ENCODE assay signal across 8 cellular contexts in the genomic region with DNA sequence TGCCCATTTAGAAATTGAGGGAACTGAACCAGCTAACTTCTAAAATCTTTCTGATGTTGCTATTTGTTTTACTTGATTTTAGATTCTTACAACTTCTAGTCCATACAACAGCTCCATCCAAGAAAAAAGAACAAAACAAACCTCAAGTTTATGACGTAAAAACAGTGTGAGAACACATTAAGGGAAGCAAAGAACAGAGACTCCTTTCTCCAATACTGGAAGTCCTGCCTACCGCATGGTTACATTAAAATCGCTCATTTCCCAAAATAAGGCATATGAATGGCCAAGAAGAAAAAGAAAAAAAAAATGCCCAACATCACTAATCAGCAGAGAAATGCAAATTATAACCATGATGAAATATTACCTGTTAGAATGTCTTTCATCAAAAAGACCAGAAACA.
"Had no signal": no experiment of that assay in that cellular context is flagged by ENCODE, and none has a peak within 500 bp of the region (broad histone marks: within the 10 kb centered on the region; RNA-seq: fewer than 3 reads in every experiment).

No MANE protein-coding gene starts in this region.

- DNase-seq: GOT3, H7, HFFc6, IMR-90 had no signal

- H3K27ac Mint-ChIP-seq: HFFc6 had no signal

- H3K4me3 Mint-ChIP-seq: HFFc6 had no signal

- H3K27ac ChIP-seq: HL-60 had no signal

- H3K9me3 Mint-ChIP-seq: HFFc6 had no signal

- H3K9me3 ChIP-seq: HAP-1 had no signal

- H3K36me3 ChIP-seq: HAP-1 had no signal

- H3K4me3 ChIP-seq: HAP-1, K562 had no signal

- H3K4me1 ChIP-seq: HAP-1 had no signal

- ATAC-seq: HCT116 had no signal
